In genomic region chr4:183571350-183572076, GRCh38 we compare ENCODE assay signal across 9 cellular contexts.
DNase-seq lines count a peak whose midpoint lies in the region; ATAC-seq and TF ChIP-seq lines count a peak whose summit lies in the region.
"Had no signal": no experiment of that assay in that cellular context is flagged by ENCODE, and none has a peak within 500 bp of the region (broad histone marks: within the 10 kb centered on the region; RNA-seq: fewer than 3 reads in every experiment).

No MANE protein-coding gene starts in this region.

- ATAC-seq in HG02852 (IDR thresholded peaks at IDR 0.05; ENCODE audit: unreplicated experiment): no peak
- ATAC-seq in HG03135 (IDR thresholded peaks at IDR 0.05; ENCODE audit: unreplicated experiment): no peak

- H3K27ac Mint-ChIP-seq in activated naive CD4-positive, alpha-beta T cell treated with anti-CD3 and anti-CD28 coated beads, Interleukin-2, amount 10 ng/mL, durations not matched to agents 7 days and 5 days: no peak overlapping the region

- no peaks in the 10 kb centered on the region for H3K4me1 ChIP-seq in testis
- H3K4me1 ChIP-seq: BLaER1 had no signal

- H3K36me3 ChIP-seq in testis (ENCODE audit: low read depth, missing control alignments): no peaks in the 10 kb centered on the region
- H3K36me3 ChIP-seq: BLaER1 had no signal

- intact Hi-C loops in testis (cut with DNase I; ENCODE audit: low total_unique reads): no loop called here

- 7 to 21% methylated on average over 11 of the region's 11 CpGs for WGBS in testis, 2 donors

- H3K27me3 Mint-ChIP-seq in activated naive CD4-positive, alpha-beta T cell treated with anti-CD3 and anti-CD28 coated beads, Interleukin-2, amount 10 ng/mL, durations not matched to agents 7 days and 5 days: peaks cover 12% of the 10 kb centered on the region

- H3K27me3 ChIP-seq in testis: no peaks in the 10 kb centered on the region
- H3K27me3 ChIP-seq: BLaER1 had no signal

- H3K9me3 ChIP-seq in testis: no peaks in the 10 kb centered on the region
- H3K9me3 ChIP-seq: BLaER1 had no signal

- CTCF ChIA-PET in activated naive CD4-positive, alpha-beta T cell treated with anti-CD3 and anti-CD28 coated beads, Interleukin-2, amount 10 ng/mL, durations not matched to agents 7 days and 5 days (lab: Charles Lee): no interaction called here

- H3K9me3 Mint-ChIP-seq in activated naive CD4-positive, alpha-beta T cell treated with anti-CD3 and anti-CD28 coated beads, Interleukin-2, amount 10 ng/mL, durations not matched to agents 7 days and 5 days: no peaks in the 10 kb centered on the region

- TF ChIP-seq POLR2A in testis (IDR thresholded peaks at IDR 0.05): no peak

- TF ChIP-seq CTCF in testis (IDR thresholded peaks at IDR 0.05): no peak

- DNase-seq in activated CD4-positive, alpha-beta T cell treated with anti-CD3 and anti-CD28 coated beads for 48 hours: peak; percentile 15
- no peak for DNase-seq in activated CD4-positive, alpha-beta T cell treated with anti-CD3 and anti-CD28 coated beads for 4 hours
- peak; percentile 22 to 26 for DNase-seq in NOMO-1 (lab: John Stamatoyannopoulos, UW; ENCODE audit: unreplicated experiment in 2 of 2)
- peak; percentile 34 for DNase-seq in glomerular visceral epithelial cell (ENCODE audit: extremely low spot score)
- DNase-seq in testis: peak; percentile 89
- no peak for DNase-seq in activated naive CD4-positive, alpha-beta T cell treated with anti-CD3 and anti-CD28 coated beads, Interleukin-2, amount 10 ng/mL, durations not matched to agents 7 days and 5 days

- H3K36me3 Mint-ChIP-seq in activated naive CD4-positive, alpha-beta T cell treated with anti-CD3 and anti-CD28 coated beads, Interleukin-2, amount 10 ng/mL, durations not matched to agents 7 days and 5 days: no peaks in the 10 kb centered on the region

- H3K4me3 ChIP-seq in testis: no peak overlapping the region
- H3K4me3 ChIP-seq: BLaER1 had no signal

- H3K4me1 Mint-ChIP-seq in activated naive CD4-positive, alpha-beta T cell treated with anti-CD3 and anti-CD28 coated beads, Interleukin-2, amount 10 ng/mL, durations not matched to agents 7 days and 5 days: no peaks in the 10 kb centered on the region

- no peak overlapping the region for H3K4me3 Mint-ChIP-seq in activated naive CD4-positive, alpha-beta T cell treated with anti-CD3 and anti-CD28 coated beads, Interleukin-2, amount 10 ng/mL, durations not matched to agents 7 days and 5 days

- H3K27ac ChIP-seq in testis: peak overlapping the region in 1 of 2 donors; percentile 4
- H3K27ac ChIP-seq: BLaER1 had no signal

Comparison
In these comparisons a context has a peak if more than half of its experiments do, and no peak if none do; other contexts are left out.
1. DNase-seq: peak in activated CD4-positive, alpha-beta T cell treated with anti-CD3 and anti-CD28 coated beads for 48 hours (single experiment), NOMO-1 (2 of 2), glomerular visceral epithelial cell (single experiment) and testis (single experiment); none in activated CD4-positive, alpha-beta T cell treated with anti-CD3 and anti-CD28 coated beads for 4 hours (0 of 2) and activated naive CD4-positive, alpha-beta T cell treated with anti-CD3 and anti-CD28 coated beads, Interleukin-2, amount 10 ng/mL, durations not matched to agents 7 days and 5 days (single experiment).